In the genomic region with DNA sequence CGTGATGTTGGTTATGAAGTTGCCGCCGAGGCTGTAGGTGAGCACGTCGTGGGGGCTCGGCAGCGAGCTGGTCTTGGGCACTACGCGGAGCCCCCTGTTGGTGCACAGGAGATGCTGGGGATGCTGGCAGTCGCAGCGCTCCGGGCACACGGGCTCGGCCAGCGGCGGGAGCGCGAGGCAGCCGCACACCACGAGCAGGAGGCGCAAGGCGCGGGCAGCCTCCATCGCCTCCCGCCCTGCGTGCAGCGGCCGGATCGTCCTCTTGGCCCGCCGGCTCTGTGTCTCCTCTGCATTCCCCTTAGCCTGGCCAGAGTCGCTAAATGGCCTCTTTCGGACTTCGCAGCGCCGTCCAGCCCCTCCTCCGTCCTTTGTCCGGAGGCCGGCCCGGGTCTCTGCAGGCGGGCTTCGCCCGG, we compare ENCODE assay signal across 8 cellular contexts. TPM values are rescaled to one million over a fixed set of nuclear protein-coding genes. Genes with fewer than 3 reads are reported as not detected.
DNase-seq lines count a peak whose midpoint lies in the region; ATAC-seq and TF ChIP-seq lines count a peak whose summit lies in the region.

No MANE protein-coding gene starts in this region.

- peaks cover 4% of the 10 kb centered on the region for H3K4me1 Mint-ChIP-seq in activated CD4-positive, alpha-beta T cell treated with anti-CD3 and anti-CD28 coated beads, Interleukin-2, amount 10 ng/mL, durations not matched to agents 24 days and 14 days
- H3K4me1 Mint-ChIP-seq in dendritic cell treated with granulocyte-macrophage colony-stimulating factor and Interleukin-4, amounts not matched to agents 40 ng/mL and 50 ng/mL, for 4 days (ENCODE audit: low read depth): peaks cover 33% of the 10 kb centered on the region
- peaks cover 24% of the 10 kb centered on the region for H3K4me1 Mint-ChIP-seq in mesothelial cell of epicardium

- peak overlapping the region; percentile 25 to 77 (median 72) for H3K27ac ChIP-seq in upper lobe of left lung

- no peak for TF ChIP-seq CTCF in mesothelial cell of epicardium (IDR thresholded peaks at IDR 0.05; ENCODE audit: unreplicated experiment)
- no peak for TF ChIP-seq CTCF in upper lobe of left lung (IDR thresholded peaks at IDR 0.05)

- no peak overlapping the region for H3K4me3 Mint-ChIP-seq in activated CD4-positive, alpha-beta T cell treated with anti-CD3 and anti-CD28 coated beads, Interleukin-2, amount 10 ng/mL, durations not matched to agents 24 days and 14 days
- H3K4me3 Mint-ChIP-seq in dendritic cell treated with granulocyte-macrophage colony-stimulating factor and Interleukin-4, amounts not matched to agents 40 ng/mL and 50 ng/mL, for 4 days: peak overlapping the region; percentile 47
- peak overlapping the region; percentile 81 for H3K4me3 Mint-ChIP-seq in mesothelial cell of epicardium

- H3K36me3 ChIP-seq in upper lobe of left lung: no peaks in the 10 kb centered on the region

- peak overlapping the region; percentile 6 to 60 (median 48) for H3K4me3 ChIP-seq in upper lobe of left lung

- no peaks in the 10 kb centered on the region for H3K9me3 Mint-ChIP-seq in activated CD4-positive, alpha-beta T cell treated with anti-CD3 and anti-CD28 coated beads, Interleukin-2, amount 10 ng/mL, durations not matched to agents 24 days and 14 days
- H3K9me3 Mint-ChIP-seq in dendritic cell treated with granulocyte-macrophage colony-stimulating factor and Interleukin-4, amounts not matched to agents 40 ng/mL and 50 ng/mL, for 4 days: no peaks in the 10 kb centered on the region
- H3K9me3 Mint-ChIP-seq in mesothelial cell of epicardium: no peaks in the 10 kb centered on the region

- no peaks in the 10 kb centered on the region for H3K9me3 ChIP-seq in upper lobe of left lung

- 3% methylated on average over 31 of the region's 43 CpGs; no CpG with 5 or more reads in 1 of the 2 donors for WGBS in upper lobe of left lung, 2 donors

- DNase-seq in activated CD4-positive, alpha-beta T cell treated with anti-CD3 and anti-CD28 coated beads, Interleukin-2, amount 10 ng/mL, durations not matched to agents 24 days and 14 days: peak; percentile 49
- no peak for DNase-seq in activated CD4-positive, alpha-beta T cell treated with anti-CD3 and anti-CD28 coated beads for 1 hour
- peak in 1 of 2 experiments; percentile 43 for DNase-seq in mesothelial cell of epicardium (ENCODE audit: low spot score in 2 of 2, unreplicated experiment in 2 of 2)
- peak in 1 of 2 donors; percentile 87 for DNase-seq in upper lobe of left lung
- DNase-seq in NCI-H1048 (lab: John Stamatoyannopoulos, UW): no peak

- peaks cover 54% of the 10 kb centered on the region for H3K27me3 Mint-ChIP-seq in activated CD4-positive, alpha-beta T cell treated with anti-CD3 and anti-CD28 coated beads, Interleukin-2, amount 10 ng/mL, durations not matched to agents 24 days and 14 days
- H3K27me3 Mint-ChIP-seq in dendritic cell treated with granulocyte-macrophage colony-stimulating factor and Interleukin-4, amounts not matched to agents 40 ng/mL and 50 ng/mL, for 4 days: peaks cover 87% of the 10 kb centered on the region
- H3K27me3 Mint-ChIP-seq in mesothelial cell of epicardium (ENCODE audit: low read depth): peaks cover 23% of the 10 kb centered on the region

- H3K36me3 Mint-ChIP-seq in activated CD4-positive, alpha-beta T cell treated with anti-CD3 and anti-CD28 coated beads, Interleukin-2, amount 10 ng/mL, durations not matched to agents 24 days and 14 days (ENCODE audit: low read depth): no peaks in the 10 kb centered on the region
- H3K36me3 Mint-ChIP-seq in dendritic cell treated with granulocyte-macrophage colony-stimulating factor and Interleukin-4, amounts not matched to agents 40 ng/mL and 50 ng/mL, for 4 days (ENCODE audit: low read depth): no peaks in the 10 kb centered on the region
- no peaks in the 10 kb centered on the region for H3K36me3 Mint-ChIP-seq in mesothelial cell of epicardium

- intact Hi-C loops in activated CD4-positive, alpha-beta T cell treated with anti-CD3 and anti-CD28 coated beads, Interleukin-2, amount 10 ng/mL, durations not matched to agents 24 days and 14 days (cut with micrococcal nuclease): loop anchor here (5.0 to 10.0 kb wide), 5 partner anchors 79 to 1716 kb away; a partner anchor contains a TSS
- intact Hi-C loops in dendritic cell treated with granulocyte-macrophage colony-stimulating factor and Interleukin-4, amounts not matched to agents 40 ng/mL and 50 ng/mL, for 4 days (cut with micrococcal nuclease): no loop called here

- H3K4me1 ChIP-seq in upper lobe of left lung: peaks cover 31 to 61% (median 38%) of the 10 kb centered on the region in 4 donors

- ATAC-seq in upper lobe of left lung (ENCODE audit: low FRiP score in 2 of 2) (peak in 1 of 2 donors; percentile 48), GM21529 (IDR thresholded peaks at IDR 0.05; ENCODE audit: unreplicated experiment) (no peak), HG03175 (IDR thresholded peaks at IDR 0.05; ENCODE audit: unreplicated experiment) (no peak)

- H3K27me3 ChIP-seq in upper lobe of left lung: peaks cover 0 to 33% (median 21%) of the 10 kb centered on the region in 4 donors

- TF ChIP-seq EP300 in upper lobe of left lung (IDR thresholded peaks at IDR 0.05): no peak

- TF ChIP-seq POLR2A in upper lobe of left lung (IDR thresholded peaks at IDR 0.05): no peak

- H3K27ac Mint-ChIP-seq in activated CD4-positive, alpha-beta T cell treated with anti-CD3 and anti-CD28 coated beads, Interleukin-2, amount 10 ng/mL, durations not matched to agents 24 days and 14 days: no peak overlapping the region
- H3K27ac Mint-ChIP-seq in dendritic cell treated with granulocyte-macrophage colony-stimulating factor and Interleukin-4, amounts not matched to agents 40 ng/mL and 50 ng/mL, for 4 days: no peak overlapping the region
- H3K27ac Mint-ChIP-seq in mesothelial cell of epicardium: peak overlapping the region; percentile 28

RNA-seq across cellular contexts. Expression of a gene that starts 0.3 kb away (rescaled TPM):
- total RNA-seq in activated CD4-positive, alpha-beta T cell treated with anti-CD3 and anti-CD28 coated beads, Interleukin-2, amount 10 ng/mL, durations not matched to agents 24 days and 14 days: 0.12 and 0.16 TPM in 2 replicates
- 11.9 to 14.2 TPM (median 13.4 TPM) in 3 replicates for total RNA-seq in mesothelial cell of epicardium
- 10 to 100 TPM in 1 of 6 donors, 1 to 10 TPM in 5; 2.8 to 11.0 (median 5.6) TPM for total RNA-seq in upper lobe of left lung
